In genomic region chr9:107928701-107929371, GRCh38 we compare ENCODE assay signal across 18 cellular contexts.
"Had no signal": no experiment of that assay in that cellular context is flagged by ENCODE, and none has a peak within 500 bp of the region (broad histone marks: within the 10 kb centered on the region; RNA-seq: fewer than 3 reads in every experiment).

No MANE protein-coding gene starts in this region.

- H3K27me3 ChIP-seq: colonic mucosa, left lung, tibial nerve, upper lobe of right lung, vagina had no signal

- H3K4me1 Mint-ChIP-seq: immature natural killer cell; nephron progenitor cell; stimulated activated effector memory CD8-positive, alpha-beta T cell treated with anti-CD3 and anti-CD28 coated beads, Interleukin-12 subunit alpha, Interleukin-12 subunit beta, amount 100 ng/mL, for 72 hours had no signal

- H3K27me3 Mint-ChIP-seq: naive B cell had no signal

- H3K27ac ChIP-seq: colonic mucosa, left lung, upper lobe of right lung, vagina had no signal

- H3K27ac Mint-ChIP-seq: endodermal cell; immature natural killer cell; nephron progenitor cell; stimulated activated effector memory CD8-positive, alpha-beta T cell treated with anti-CD3 and anti-CD28 coated beads, Interleukin-12 subunit alpha, Interleukin-12 subunit beta, amount 100 ng/mL, for 72 hours had no signal

- H3K4me3 ChIP-seq: colonic mucosa, left lung, lung, smooth muscle cell, tibial nerve, upper lobe of right lung, vagina had no signal

- H3K36me3 Mint-ChIP-seq: immature natural killer cell; naive B cell; stimulated activated effector memory CD8-positive, alpha-beta T cell treated with anti-CD3 and anti-CD28 coated beads, Interleukin-12 subunit alpha, Interleukin-12 subunit beta, amount 100 ng/mL, for 72 hours had no signal

- H3K4me3 Mint-ChIP-seq: endodermal cell; immature natural killer cell; nephron progenitor cell; stimulated activated effector memory CD8-positive, alpha-beta T cell treated with anti-CD3 and anti-CD28 coated beads, Interleukin-12 subunit alpha, Interleukin-12 subunit beta, amount 100 ng/mL, for 72 hours had no signal

- H3K4me1 ChIP-seq: colonic mucosa, upper lobe of right lung had no signal

- DNase-seq: effector CD4-positive, alpha-beta T cell; endodermal cell; erythroblast; immature natural killer cell; midbrain; naive B cell; nephron progenitor cell; stimulated activated CD4-positive, alpha-beta T cell treated with anti-CD3 and anti-CD28 coated beads, Interleukin-4, amount 100 ng/mL, for 1 hour; stimulated activated CD8-positive, alpha-beta memory T cell treated with anti-CD3 and anti-CD28 coated beads, Interleukin-4, amount 100 ng/mL, for 48 hours; stimulated activated naive CD8-positive, alpha-beta T cell treated with anti-CD3 and anti-CD28 coated beads, Interleukin-15, Interleukin-2, amounts not matched to agents 100 U/mL and 50 U/mL, for 24 hours had no signal

- H3K9me3 ChIP-seq: colonic mucosa, left lung, upper lobe of right lung, vagina had no signal

- ATAC-seq: stimulated activated effector memory CD8-positive, alpha-beta T cell treated with anti-CD3 and anti-CD28 coated beads, Interleukin-12 subunit alpha, Interleukin-12 subunit beta, amount 100 ng/mL, for 72 hours; stimulated activated naive CD8-positive, alpha-beta T cell treated with anti-CD3 and anti-CD28 coated beads, Interleukin-15, Interleukin-2, amounts not matched to agents 100 U/mL and 50 U/mL, for 24 hours had no signal

- H3K36me3 ChIP-seq: colonic mucosa, left lung, tibial nerve, upper lobe of right lung, vagina had no signal
